1 cellular context compared by ENCODE assay signal in genomic region chr15:26615188-26615926, GRCh38.
TF ChIP-seq lines count a peak whose summit lies in the region.

No MANE protein-coding gene starts in this region.

TF ChIP-seq in A549, 52 proteins besides CTCF, POLR2A, EP300 and RAD21 (continued from another document):
- TF ChIP-seq MAFK (IDR thresholded peaks at IDR 0.05; ENCODE audit: partially characterized antibody) (peak; percentile 100), BHLHE40 (IDR thresholded peaks at IDR 0.05; ENCODE audit: low read depth, low read length) (no peak), EHMT2 (IDR thresholded peaks at IDR 0.05; ENCODE audit: low read depth) (no peak), ZNF302 (CRISPR knock-in tag; IDR thresholded peaks at IDR 0.05) (0 out of 2 replicates have a peak, but pooled peaks have one; percentile 38), TP53 (CRISPR knock-in tag; IDR thresholded peaks at IDR 0.05) (no peak), JUN (IDR thresholded peaks at IDR 0.05) (peak; percentile 76 to 87; a peak in 4 of 5 replicates), SREBF2 (IDR thresholded peaks at IDR 0.05) (no peak), E2F6 (IDR thresholded peaks at IDR 0.05; ENCODE audit: borderline replicate concordance, low read depth) (peak; percentile 40; the same call in 1 of the 2 replicates), ZSCAN20 (CRISPR knock-in tag; IDR thresholded peaks at IDR 0.05) (peak; percentile 10; the same call in 1 of the 2 replicates), HOXB5 (CRISPR knock-in tag; IDR thresholded peaks at IDR 0.05) (peak; percentile 73; the same call in 1 of the 2 replicates), PBX3 (IDR thresholded peaks at IDR 0.05) (peak; percentile 78), FOSL2 (IDR thresholded peaks at IDR 0.05) (peak; percentile 64), FOSL2 (CRISPR knock-in tag; IDR thresholded peaks at IDR 0.05) (peak; percentile 93), REST (IDR thresholded peaks at IDR 0.05) (no peak), USF2 (IDR thresholded peaks at IDR 0.05) (no peak), HES2 (IDR thresholded peaks at IDR 0.05) (no peak), TFCP2L1 (CRISPR knock-in tag; IDR thresholded peaks at IDR 0.05) (no peak), BCL3 (IDR thresholded peaks at IDR 0.05) (peak; percentile 80)
